In genomic region chr2:182887753-182888415, GRCh38 we compare ENCODE assay signal across 20 cellular contexts. TPM values are rescaled to one million over a fixed set of nuclear protein-coding genes. Genes with fewer than 3 reads are reported as not detected.
"Had no signal": no experiment of that assay in that cellular context is flagged by ENCODE, and none has a peak within 500 bp of the region (broad histone marks: within the 10 kb centered on the region; RNA-seq: fewer than 3 reads in every experiment).

No MANE protein-coding gene starts in this region.

- ATAC-seq: activated naive CD8-positive, alpha-beta T cell treated with anti-CD3 and anti-CD28 coated beads, Interleukin-2, amount 50 U/mL, for 24 hours; heart left ventricle; left ventricle myocardium superior; naive thymus-derived CD8-positive, alpha-beta T cell; stimulated activated naive B cell treated with anti-CD40 and anti-IgM and Interleukin-4, amounts not matched to agents 10 μg/mL and 1 μg/mL and 100 μg/mL, for 72 hours had no signal

- H3K36me3 ChIP-seq: heart left ventricle, neural progenitor cell, sigmoid colon, thoracic aorta, vagina had no signal

- H3K9me3 ChIP-seq: heart left ventricle, sigmoid colon, thoracic aorta, vagina had no signal

- H3K4me3 ChIP-seq: heart left ventricle, neural progenitor cell, sigmoid colon, smooth muscle cell, thoracic aorta, vagina had no signal

- H3K9ac ChIP-seq: neural progenitor cell had no signal

- DNase-seq: activated CD4-positive, alpha-beta memory T cell treated with anti-CD3 and anti-CD28 coated beads for 36 hours; activated CD4-positive, alpha-beta T cell treated with anti-CD3 and anti-CD28 coated beads for 48 hours; activated gamma-delta T cell; activated naive CD4-positive, alpha-beta T cell treated with anti-CD3 and anti-CD28 coated beads, Interleukin-2, amount 50 U/mL, for 16 hours; activated naive CD8-positive, alpha-beta T cell treated with anti-CD3 and anti-CD28 coated beads, Interleukin-2, amount 50 U/mL, for 24 hours; cerebellar nuclear complex; heart left ventricle; left ventricle myocardium superior; mammary epithelial cell; naive thymus-derived CD8-positive, alpha-beta T cell; sigmoid colon; stimulated activated CD4-positive, alpha-beta T cell treated with anti-CD3 and anti-CD28 coated beads, Interleukin-15, amount 100 ng/mL, for 24 hours; stimulated activated CD8-positive, alpha-beta memory T cell treated with anti-CD3 and anti-CD28 coated beads, Interleukin-4, amount 100 ng/mL, for 48 hours; stimulated activated naive B cell treated with anti-CD40 and anti-IgM and Interleukin-4, amounts not matched to agents 10 μg/mL and 1 μg/mL and 100 μg/mL, for 72 hours had no signal

- H3K27me3 ChIP-seq: heart left ventricle, neural progenitor cell, sigmoid colon, vagina had no signal

- H3K27ac ChIP-seq: heart left ventricle, neural progenitor cell, sigmoid colon, vagina had no signal

- H3K4me1 ChIP-seq: vagina had no signal

RNA-seq across cellular contexts. Expression of gene FRZB, which starts 21.4 kb away (rescaled TPM):
- total RNA-seq: activated CD4-positive, alpha-beta memory T cell treated with anti-CD3 and anti-CD28 coated beads for 36 hours; epithelial cell of proximal tubule; naive thymus-derived CD8-positive, alpha-beta T cell; renal cortical epithelial cell had no signal
